8 cellular contexts compared by ENCODE assay signal in genomic region chr17:7356072-7356549, GRCh38. TPM values are rescaled to one million over a fixed set of nuclear protein-coding genes. Genes with fewer than 3 reads are reported as not detected.
DNase-seq lines count a peak whose midpoint lies in the region; ATAC-seq and TF ChIP-seq lines count a peak whose summit lies in the region.

No MANE protein-coding gene starts in this region.

- intact Hi-C loops in A673 (cut with micrococcal nuclease; ENCODE audit: unreplicated experiment): loop anchor here (2.0 to 10.0 kb wide), 3 partner anchors 81 to 205 kb away; partner anchors contain the start of genes FGF11, POLR2A, SENP3 and SLC35G6

- no TSS peak for BruUV-seq in A673 (replicated peaks; lab: Mats Ljungman, UMichigan)

- H3K9me3 ChIP-seq in A673 (ENCODE audit: low read depth, low read length, poor library complexity, severe bottlenecking): no peaks in the 10 kb centered on the region

- POLR2A ChIA-PET in A673 (lab: Charles Lee; ENCODE audit: low non-redundant PET): no interaction called here

- H3K4me3 ChIP-seq in A673 (ENCODE audit: low read depth, low read length, poor library complexity, severe bottlenecking) (no peak overlapping the region), choroid plexus epithelial cell (ENCODE audit: low read depth, low read length) (no peak overlapping the region)

- in situ Hi-C loops in GM13976 (cut with MboI; ENCODE audit: low sequenced_read_pairs, unreplicated experiment): no loop called here

- no peak overlapping the region for H3K27ac ChIP-seq in A673 (ENCODE audit: low read depth, low read length, poor library complexity, severe bottlenecking)

- CTCF ChIA-PET in A673 (lab: Charles Lee): interaction anchor here (0.5 to 1.8 kb wide), 11 partner anchors 13 to 233 kb away, joined by 3 to 11 read pairs (median 4); partner anchors contain the start of genes NEURL4, PLSCR3 and POLR2A

- peak; percentile 96 for TF ChIP-seq CTCF in A673 (conservative IDR thresholded peaks at IDR 0.05; ENCODE audit: low read depth, low read length)
- peak; percentile 99 for TF ChIP-seq CTCF in GM13976 (IDR thresholded peaks at IDR 0.05; ENCODE audit: borderline replicate concordance, control extremely low read depth, extremely low read depth, insufficient read depth, missing control alignments)
- peak; percentile 89 for TF ChIP-seq CTCF in choroid plexus epithelial cell (conservative IDR thresholded peaks at IDR 0.05; ENCODE audit: low read depth, low read length)

- H3K36me3 ChIP-seq in A673 (ENCODE audit: insufficient read depth, low read length, poor library complexity, severe bottlenecking): no peaks in the 10 kb centered on the region

- peak; percentile 80 for DNase-seq in A673 (ENCODE audit: low spot score)
- peak; percentile 90 for DNase-seq in GM13976 (ENCODE audit: low spot score)
- DNase-seq in NCI-H345 treated with DMSO at 0.1 percent for 48 hours (lab: John Stamatoyannopoulos, UW; ENCODE audit: unreplicated experiment): peak; percentile 21
- peak; percentile 80 to 83 for DNase-seq in activated CD4-positive, alpha-beta T cell treated with anti-CD3 and anti-CD28 coated beads for 4 hours
- DNase-seq in choroid plexus epithelial cell (ENCODE audit: low read depth): peak; percentile 75
- peak; percentile 82 for DNase-seq in left lobe of liver (ENCODE audit: low spot score)
- peak; percentile 84 for DNase-seq in stimulated activated CD4-positive, alpha-beta T cell treated with anti-CD3 and anti-CD28 coated beads, Interleukin-4, amount 100 ng/mL, for 1 hour

- H3K4me1 ChIP-seq in A673 (ENCODE audit: insufficient read depth, low read length, poor library complexity, severe bottlenecking): peaks cover 18% of the 10 kb centered on the region

- no peaks in the 10 kb centered on the region for H3K27me3 ChIP-seq in A673 (replicated peaks; ENCODE audit: insufficient read depth, low read depth, low read length, poor library complexity)

- ATAC-seq in left lobe of liver: peak; percentile 54
- no peak for ATAC-seq in HG03354 (IDR thresholded peaks at IDR 0.05; ENCODE audit: poor library complexity, severe bottlenecking, unreplicated experiment)

RNA-seq across cellular contexts. Expression of gene TMEM95, which starts 1.2 kb away (rescaled TPM):
- total RNA-seq in A673 (2021) (not detected in 2 replicates), left lobe of liver (not detected)

RNA-seq across cellular contexts. Expression of gene KCTD11, which starts 4.1 kb away (rescaled TPM):
- total RNA-seq in A673 (2021): 3.8 TPM in 2 replicates
- 2.6 TPM for total RNA-seq in left lobe of liver

RNA-seq across cellular contexts. Expression of gene ACAP1, which starts 19.8 kb away (rescaled TPM):
- total RNA-seq in A673 (2021): 1.1 TPM in 2 replicates
- 3.4 TPM for total RNA-seq in left lobe of liver

RNA-seq across cellular contexts. Expression of gene TNK1, which starts 24.8 kb away (rescaled TPM):
- total RNA-seq in A673 (2021) (0.90 and 1.1 TPM in 2 replicates), left lobe of liver (5.2 TPM)

RNA-seq across cellular contexts. Expression of gene NEURL4, which starts 27.0 kb away (rescaled TPM):
- 81.7 and 99.5 TPM in 2 replicates for total RNA-seq in A673 (2021)
- 17.0 TPM for total RNA-seq in left lobe of liver

Comparison
In these comparisons a context has a peak if more than half of its experiments do, and no peak if none do; other contexts are left out.
1. DNase-seq: peak in every context shown above with its lines; median percentile 90 in GM13976; 84 in stimulated activated CD4-positive, alpha-beta T cell treated with anti-CD3 and anti-CD28 coated beads, Interleukin-4, amount 100 ng/mL, for 1 hour; 82 in left lobe of liver; 82 in activated CD4-positive, alpha-beta T cell treated with anti-CD3 and anti-CD28 coated beads for 4 hours; 80 in A673; 75 in choroid plexus epithelial cell; 21 in NCI-H345 treated with DMSO at 0.1 percent for 48 hours.